Comparison of ENCODE assay signal across 1 cellular context in the genomic region with DNA sequence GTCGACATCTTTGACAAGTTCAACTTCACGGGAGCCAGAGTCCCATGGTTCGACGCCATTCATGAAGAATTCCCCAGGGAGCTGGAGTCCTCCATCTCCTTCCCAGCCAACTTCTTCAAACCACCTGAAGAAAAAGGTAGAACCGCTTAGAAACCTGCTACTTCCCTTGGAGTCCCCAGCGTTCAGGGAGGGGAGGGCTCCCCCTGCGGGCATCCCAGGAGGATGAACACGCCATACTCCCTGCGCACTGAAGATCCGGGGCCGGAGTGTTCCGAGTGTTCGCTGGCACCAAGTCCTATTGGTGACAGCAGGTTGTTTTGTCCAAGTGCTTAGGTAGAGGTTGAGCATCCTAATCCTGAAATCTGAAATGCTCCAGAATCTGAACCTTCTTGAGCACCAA.
TF ChIP-seq lines count a peak whose summit lies in the region.

No MANE protein-coding gene starts in this region.

TF ChIP-seq in K562, 482 proteins besides CTCF, POLR2A, EP300 and RAD21 (continued from another document and continues in another):
- TF ChIP-seq, protein P1, sequence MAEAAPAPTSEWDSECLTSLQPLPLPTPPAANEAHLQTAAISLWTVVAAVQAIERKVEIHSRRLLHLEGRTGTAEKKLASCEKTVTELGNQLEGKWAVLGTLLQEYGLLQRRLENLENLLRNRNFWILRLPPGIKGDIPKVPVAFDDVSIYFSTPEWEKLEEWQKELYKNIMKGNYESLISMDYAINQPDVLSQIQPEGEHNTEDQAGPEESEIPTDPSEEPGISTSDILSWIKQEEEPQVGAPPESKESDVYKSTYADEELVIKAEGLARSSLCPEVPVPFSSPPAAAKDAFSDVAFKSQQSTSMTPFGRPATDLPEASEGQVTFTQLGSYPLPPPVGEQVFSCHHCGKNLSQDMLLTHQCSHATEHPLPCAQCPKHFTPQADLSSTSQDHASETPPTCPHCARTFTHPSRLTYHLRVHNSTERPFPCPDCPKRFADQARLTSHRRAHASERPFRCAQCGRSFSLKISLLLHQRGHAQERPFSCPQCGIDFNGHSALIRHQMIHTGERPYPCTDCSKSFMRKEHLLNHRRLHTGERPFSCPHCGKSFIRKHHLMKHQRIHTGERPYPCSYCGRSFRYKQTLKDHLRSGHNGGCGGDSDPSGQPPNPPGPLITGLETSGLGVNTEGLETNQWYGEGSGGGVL (CRISPR knock-in tag; IDR thresholded peaks at IDR 0.05): no peak
- TF ChIP-seq XRCC3 (IDR thresholded peaks at IDR 0.05): no peak
- no peak for TF ChIP-seq RB1 (IDR thresholded peaks at IDR 0.05; ENCODE audit: low read depth)
- TF ChIP-seq, protein P2, sequence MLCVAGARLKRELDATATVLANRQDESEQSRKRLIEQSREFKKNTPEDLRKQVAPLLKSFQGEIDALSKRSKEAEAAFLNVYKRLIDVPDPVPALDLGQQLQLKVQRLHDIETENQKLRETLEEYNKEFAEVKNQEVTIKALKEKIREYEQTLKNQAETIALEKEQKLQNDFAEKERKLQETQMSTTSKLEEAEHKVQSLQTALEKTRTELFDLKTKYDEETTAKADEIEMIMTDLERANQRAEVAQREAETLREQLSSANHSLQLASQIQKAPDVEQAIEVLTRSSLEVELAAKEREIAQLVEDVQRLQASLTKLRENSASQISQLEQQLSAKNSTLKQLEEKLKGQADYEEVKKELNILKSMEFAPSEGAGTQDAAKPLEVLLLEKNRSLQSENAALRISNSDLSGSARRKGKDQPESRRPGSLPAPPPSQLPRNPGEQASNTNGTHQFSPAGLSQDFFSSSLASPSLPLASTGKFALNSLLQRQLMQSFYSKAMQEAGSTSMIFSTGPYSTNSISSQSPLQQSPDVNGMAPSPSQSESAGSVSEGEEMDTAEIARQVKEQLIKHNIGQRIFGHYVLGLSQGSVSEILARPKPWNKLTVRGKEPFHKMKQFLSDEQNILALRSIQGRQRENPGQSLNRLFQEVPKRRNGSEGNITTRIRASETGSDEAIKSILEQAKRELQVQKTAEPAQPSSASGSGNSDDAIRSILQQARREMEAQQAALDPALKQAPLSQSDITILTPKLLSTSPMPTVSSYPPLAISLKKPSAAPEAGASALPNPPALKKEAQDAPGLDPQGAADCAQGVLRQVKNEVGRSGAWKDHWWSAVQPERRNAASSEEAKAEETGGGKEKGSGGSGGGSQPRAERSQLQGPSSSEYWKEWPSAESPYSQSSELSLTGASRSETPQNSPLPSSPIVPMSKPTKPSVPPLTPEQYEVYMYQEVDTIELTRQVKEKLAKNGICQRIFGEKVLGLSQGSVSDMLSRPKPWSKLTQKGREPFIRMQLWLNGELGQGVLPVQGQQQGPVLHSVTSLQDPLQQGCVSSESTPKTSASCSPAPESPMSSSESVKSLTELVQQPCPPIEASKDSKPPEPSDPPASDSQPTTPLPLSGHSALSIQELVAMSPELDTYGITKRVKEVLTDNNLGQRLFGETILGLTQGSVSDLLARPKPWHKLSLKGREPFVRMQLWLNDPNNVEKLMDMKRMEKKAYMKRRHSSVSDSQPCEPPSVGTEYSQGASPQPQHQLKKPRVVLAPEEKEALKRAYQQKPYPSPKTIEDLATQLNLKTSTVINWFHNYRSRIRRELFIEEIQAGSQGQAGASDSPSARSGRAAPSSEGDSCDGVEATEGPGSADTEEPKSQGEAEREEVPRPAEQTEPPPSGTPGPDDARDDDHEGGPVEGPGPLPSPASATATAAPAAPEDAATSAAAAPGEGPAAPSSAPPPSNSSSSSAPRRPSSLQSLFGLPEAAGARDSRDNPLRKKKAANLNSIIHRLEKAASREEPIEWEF (CRISPR knock-in tag; IDR thresholded peaks at IDR 0.05): no peak
- TF ChIP-seq ZNF551 (CRISPR knock-in tag; IDR thresholded peaks at IDR 0.05): no peak
- TF ChIP-seq, protein P3, sequence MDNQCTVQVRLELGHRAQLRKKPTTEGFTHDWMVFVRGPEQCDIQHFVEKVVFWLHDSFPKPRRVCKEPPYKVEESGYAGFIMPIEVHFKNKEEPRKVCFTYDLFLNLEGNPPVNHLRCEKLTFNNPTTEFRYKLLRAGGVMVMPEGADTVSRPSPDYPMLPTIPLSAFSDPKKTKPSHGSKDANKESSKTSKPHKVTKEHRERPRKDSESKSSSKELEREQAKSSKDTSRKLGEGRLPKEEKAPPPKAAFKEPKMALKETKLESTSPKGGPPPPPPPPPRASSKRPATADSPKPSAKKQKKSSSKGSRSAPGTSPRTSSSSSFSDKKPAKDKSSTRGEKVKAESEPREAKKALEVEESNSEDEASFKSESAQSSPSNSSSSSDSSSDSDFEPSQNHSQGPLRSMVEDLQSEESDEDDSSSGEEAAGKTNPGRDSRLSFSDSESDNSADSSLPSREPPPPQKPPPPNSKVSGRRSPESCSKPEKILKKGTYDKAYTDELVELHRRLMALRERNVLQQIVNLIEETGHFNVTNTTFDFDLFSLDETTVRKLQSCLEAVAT (IDR thresholded peaks at IDR 0.05): no peak
- no peak for TF ChIP-seq GABPA (tag; conservative IDR thresholded peaks at IDR 0.05; ENCODE audit: low read depth)
- TF ChIP-seq KLF13 (tag; IDR thresholded peaks at IDR 0.05; ENCODE audit: borderline replicate concordance, low read depth): no peak
- no peak for TF ChIP-seq HDAC3 (IDR thresholded peaks at IDR 0.05; ENCODE audit: borderline replicate concordance, partially characterized antibody)
- no peak for TF ChIP-seq ZNF124 (CRISPR knock-in tag; IDR thresholded peaks at IDR 0.05)
- peak; percentile 51; the same call in 1 of the 2 replicates for TF ChIP-seq MYC (IDR thresholded peaks at IDR 0.05; ENCODE audit: low read depth, low read length)
- TF ChIP-seq MYC (CRISPR knock-in tag; IDR thresholded peaks at IDR 0.05; ENCODE audit: borderline replicate concordance, low read depth): no peak
- TF ChIP-seq RBM39 (optimal IDR thresholded peaks at IDR 0.05; ENCODE audit: low read depth, low read length): no peak
- no peak for TF ChIP-seq HDGF (IDR thresholded peaks at IDR 0.05)
- TF ChIP-seq NFIC (IDR thresholded peaks at IDR 0.05): no peak
- no peak for TF ChIP-seq MEF2D (tag; conservative IDR thresholded peaks at IDR 0.05; ENCODE audit: low read depth)
- TF ChIP-seq EZH2 (IDR thresholded peaks at IDR 0.05; ENCODE audit: borderline replicate concordance, low read depth, low read length): no peak
- TF ChIP-seq, protein P4, sequence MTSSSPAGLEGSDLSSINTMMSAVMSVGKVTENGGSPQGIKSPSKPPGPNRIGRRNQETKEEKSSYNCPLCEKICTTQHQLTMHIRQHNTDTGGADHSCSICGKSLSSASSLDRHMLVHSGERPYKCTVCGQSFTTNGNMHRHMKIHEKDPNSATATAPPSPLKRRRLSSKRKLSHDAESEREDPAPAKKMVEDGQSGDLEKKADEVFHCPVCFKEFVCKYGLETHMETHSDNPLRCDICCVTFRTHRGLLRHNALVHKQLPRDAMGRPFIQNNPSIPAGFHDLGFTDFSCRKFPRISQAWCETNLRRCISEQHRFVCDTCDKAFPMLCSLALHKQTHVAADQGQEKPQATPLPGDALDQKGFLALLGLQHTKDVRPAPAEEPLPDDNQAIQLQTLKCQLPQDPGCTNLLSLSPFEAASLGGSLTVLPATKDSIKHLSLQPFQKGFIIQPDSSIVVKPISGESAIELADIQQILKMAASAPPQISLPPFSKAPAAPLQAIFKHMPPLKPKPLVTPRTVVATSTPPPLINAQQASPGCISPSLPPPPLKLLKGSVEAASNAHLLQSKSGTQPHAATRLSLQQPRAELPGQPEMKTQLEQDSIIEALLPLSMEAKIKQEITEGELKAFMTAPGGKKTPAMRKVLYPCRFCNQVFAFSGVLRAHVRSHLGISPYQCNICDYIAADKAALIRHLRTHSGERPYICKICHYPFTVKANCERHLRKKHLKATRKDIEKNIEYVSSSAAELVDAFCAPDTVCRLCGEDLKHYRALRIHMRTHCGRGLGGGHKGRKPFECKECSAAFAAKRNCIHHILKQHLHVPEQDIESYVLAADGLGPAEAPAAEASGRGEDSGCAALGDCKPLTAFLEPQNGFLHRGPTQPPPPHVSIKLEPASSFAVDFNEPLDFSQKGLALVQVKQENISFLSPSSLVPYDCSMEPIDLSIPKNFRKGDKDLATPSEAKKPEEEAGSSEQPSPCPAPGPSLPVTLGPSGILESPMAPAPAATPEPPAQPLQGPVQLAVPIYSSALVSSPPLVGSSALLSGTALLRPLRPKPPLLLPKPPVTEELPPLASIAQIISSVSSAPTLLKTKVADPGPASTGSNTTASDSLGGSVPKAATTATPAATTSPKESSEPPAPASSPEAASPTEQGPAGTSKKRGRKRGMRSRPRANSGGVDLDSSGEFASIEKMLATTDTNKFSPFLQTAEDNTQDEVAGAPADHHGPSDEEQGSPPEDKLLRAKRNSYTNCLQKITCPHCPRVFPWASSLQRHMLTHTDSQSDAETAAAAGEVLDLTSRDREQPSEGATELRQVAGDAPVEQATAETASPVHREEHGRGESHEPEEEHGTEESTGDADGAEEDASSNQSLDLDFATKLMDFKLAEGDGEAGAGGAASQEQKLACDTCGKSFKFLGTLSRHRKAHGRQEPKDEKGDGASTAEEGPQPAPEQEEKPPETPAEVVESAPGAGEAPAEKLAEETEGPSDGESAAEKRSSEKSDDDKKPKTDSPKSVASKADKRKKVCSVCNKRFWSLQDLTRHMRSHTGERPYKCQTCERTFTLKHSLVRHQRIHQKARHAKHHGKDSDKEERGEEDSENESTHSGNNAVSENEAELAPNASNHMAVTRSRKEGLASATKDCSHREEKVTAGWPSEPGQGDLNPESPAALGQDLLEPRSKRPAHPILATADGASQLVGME (CRISPR knock-in tag; IDR thresholded peaks at IDR 0.05): 0 out of 2 replicates have a peak, but pooled peaks have one; percentile 64
- TF ChIP-seq HMG20A (CRISPR knock-in tag; conservative IDR thresholded peaks at IDR 0.05): no peak
- no peak for TF ChIP-seq ZNF561 (CRISPR knock-in tag; conservative IDR thresholded peaks at IDR 0.05)
- no peak for TF ChIP-seq NEUROD1 (IDR thresholded peaks at IDR 0.05; ENCODE audit: borderline replicate concordance, low read depth, low read length, partially characterized antibody)
- TF ChIP-seq, protein P5, sequence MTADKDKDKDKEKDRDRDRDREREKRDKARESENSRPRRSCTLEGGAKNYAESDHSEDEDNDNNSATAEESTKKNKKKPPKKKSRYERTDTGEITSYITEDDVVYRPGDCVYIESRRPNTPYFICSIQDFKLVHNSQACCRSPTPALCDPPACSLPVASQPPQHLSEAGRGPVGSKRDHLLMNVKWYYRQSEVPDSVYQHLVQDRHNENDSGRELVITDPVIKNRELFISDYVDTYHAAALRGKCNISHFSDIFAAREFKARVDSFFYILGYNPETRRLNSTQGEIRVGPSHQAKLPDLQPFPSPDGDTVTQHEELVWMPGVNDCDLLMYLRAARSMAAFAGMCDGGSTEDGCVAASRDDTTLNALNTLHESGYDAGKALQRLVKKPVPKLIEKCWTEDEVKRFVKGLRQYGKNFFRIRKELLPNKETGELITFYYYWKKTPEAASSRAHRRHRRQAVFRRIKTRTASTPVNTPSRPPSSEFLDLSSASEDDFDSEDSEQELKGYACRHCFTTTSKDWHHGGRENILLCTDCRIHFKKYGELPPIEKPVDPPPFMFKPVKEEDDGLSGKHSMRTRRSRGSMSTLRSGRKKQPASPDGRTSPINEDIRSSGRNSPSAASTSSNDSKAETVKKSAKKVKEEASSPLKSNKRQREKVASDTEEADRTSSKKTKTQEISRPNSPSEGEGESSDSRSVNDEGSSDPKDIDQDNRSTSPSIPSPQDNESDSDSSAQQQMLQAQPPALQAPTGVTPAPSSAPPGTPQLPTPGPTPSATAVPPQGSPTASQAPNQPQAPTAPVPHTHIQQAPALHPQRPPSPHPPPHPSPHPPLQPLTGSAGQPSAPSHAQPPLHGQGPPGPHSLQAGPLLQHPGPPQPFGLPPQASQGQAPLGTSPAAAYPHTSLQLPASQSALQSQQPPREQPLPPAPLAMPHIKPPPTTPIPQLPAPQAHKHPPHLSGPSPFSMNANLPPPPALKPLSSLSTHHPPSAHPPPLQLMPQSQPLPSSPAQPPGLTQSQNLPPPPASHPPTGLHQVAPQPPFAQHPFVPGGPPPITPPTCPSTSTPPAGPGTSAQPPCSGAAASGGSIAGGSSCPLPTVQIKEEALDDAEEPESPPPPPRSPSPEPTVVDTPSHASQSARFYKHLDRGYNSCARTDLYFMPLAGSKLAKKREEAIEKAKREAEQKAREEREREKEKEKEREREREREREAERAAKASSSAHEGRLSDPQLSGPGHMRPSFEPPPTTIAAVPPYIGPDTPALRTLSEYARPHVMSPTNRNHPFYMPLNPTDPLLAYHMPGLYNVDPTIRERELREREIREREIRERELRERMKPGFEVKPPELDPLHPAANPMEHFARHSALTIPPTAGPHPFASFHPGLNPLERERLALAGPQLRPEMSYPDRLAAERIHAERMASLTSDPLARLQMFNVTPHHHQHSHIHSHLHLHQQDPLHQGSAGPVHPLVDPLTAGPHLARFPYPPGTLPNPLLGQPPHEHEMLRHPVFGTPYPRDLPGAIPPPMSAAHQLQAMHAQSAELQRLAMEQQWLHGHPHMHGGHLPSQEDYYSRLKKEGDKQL (CRISPR knock-in tag; IDR thresholded peaks at IDR 0.05; ENCODE audit: borderline replicate concordance): no peak
- TF ChIP-seq SNIP1 (IDR thresholded peaks at IDR 0.05; ENCODE audit: low read depth): no peak
- TF ChIP-seq ELF1 (tag; IDR thresholded peaks at IDR 0.05): no peak
- TF ChIP-seq ZNF589 (CRISPR knock-in tag; IDR thresholded peaks at IDR 0.05; ENCODE audit: low read depth): no peak
- TF ChIP-seq GTF2E2 (tag; IDR thresholded peaks at IDR 0.05): no peak
- TF ChIP-seq L3MBTL2 (IDR thresholded peaks at IDR 0.05): no peak
- TF ChIP-seq, protein P6, sequence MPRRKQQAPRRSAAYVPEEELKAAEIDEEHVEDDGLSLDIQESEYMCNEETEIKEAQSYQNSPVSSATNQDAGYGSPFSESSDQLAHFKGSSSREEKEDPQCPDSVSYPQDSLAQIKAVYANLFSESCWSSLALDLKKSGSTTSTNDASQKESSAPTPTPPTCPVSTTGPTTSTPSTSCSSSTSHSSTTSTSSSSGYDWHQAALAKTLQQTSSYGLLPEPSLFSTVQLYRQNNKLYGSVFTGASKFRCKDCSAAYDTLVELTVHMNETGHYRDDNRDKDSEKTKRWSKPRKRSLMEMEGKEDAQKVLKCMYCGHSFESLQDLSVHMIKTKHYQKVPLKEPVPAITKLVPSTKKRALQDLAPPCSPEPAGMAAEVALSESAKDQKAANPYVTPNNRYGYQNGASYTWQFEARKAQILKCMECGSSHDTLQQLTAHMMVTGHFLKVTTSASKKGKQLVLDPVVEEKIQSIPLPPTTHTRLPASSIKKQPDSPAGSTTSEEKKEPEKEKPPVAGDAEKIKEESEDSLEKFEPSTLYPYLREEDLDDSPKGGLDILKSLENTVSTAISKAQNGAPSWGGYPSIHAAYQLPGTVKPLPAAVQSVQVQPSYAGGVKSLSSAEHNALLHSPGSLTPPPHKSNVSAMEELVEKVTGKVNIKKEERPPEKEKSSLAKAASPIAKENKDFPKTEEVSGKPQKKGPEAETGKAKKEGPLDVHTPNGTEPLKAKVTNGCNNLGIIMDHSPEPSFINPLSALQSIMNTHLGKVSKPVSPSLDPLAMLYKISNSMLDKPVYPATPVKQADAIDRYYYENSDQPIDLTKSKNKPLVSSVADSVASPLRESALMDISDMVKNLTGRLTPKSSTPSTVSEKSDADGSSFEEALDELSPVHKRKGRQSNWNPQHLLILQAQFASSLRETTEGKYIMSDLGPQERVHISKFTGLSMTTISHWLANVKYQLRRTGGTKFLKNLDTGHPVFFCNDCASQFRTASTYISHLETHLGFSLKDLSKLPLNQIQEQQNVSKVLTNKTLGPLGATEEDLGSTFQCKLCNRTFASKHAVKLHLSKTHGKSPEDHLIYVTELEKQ (CRISPR knock-in tag; IDR thresholded peaks at IDR 0.05): no peak
- TF ChIP-seq CBX2 (IDR thresholded peaks at IDR 0.05; ENCODE audit: insufficient read depth, low read length, poor library complexity, severe bottlenecking): no peak
- TF ChIP-seq, protein P7, sequence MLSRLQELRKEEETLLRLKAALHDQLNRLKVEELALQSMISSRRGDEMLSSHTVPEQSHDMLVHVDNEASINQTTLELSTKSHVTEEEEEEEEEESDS (CRISPR knock-in tag; IDR thresholded peaks at IDR 0.05): no peak
- no peak for TF ChIP-seq NFYB (IDR thresholded peaks at IDR 0.05; ENCODE audit: extremely low read depth, insufficient read length)
